Comparison of ENCODE assay signal across 10 cellular contexts in genomic region chrX:121000589-121000988, GRCh38. TPM values are rescaled to one million over a fixed set of nuclear protein-coding genes. Genes with fewer than 3 reads are reported as not detected.
DNase-seq lines count a peak whose midpoint lies in the region; ATAC-seq and TF ChIP-seq lines count a peak whose summit lies in the region.
"Had no signal": no experiment of that assay in that cellular context is flagged by ENCODE, and none has a peak within 500 bp of the region (broad histone marks: within the 10 kb centered on the region; RNA-seq: fewer than 3 reads in every experiment).

No MANE protein-coding gene starts in this region.

- no CpG with 5 or more reads among the region's 4 CpGs for WGBS in mesendoderm (ENCODE audit: extremely low coverage, insufficient coverage, low lambda C conversion rate)

- no peaks in the 10 kb centered on the region for H3K36me3 ChIP-seq in mesendoderm (ENCODE audit: control insufficient read depth, insufficient read depth, low read length)
- H3K36me3 ChIP-seq: neutrophil, SJCRH30 had no signal

- H3K4ac ChIP-seq in mesendoderm (ENCODE audit: low read depth, low read length) = no peak overlapping the region

- H4K8ac ChIP-seq in mesendoderm (ENCODE audit: low read depth, low read length) = no peak overlapping the region

- H2BK120ac ChIP-seq in mesendoderm (ENCODE audit: low read depth, low read length) = no peak overlapping the region

- H4K5ac ChIP-seq in mesendoderm (ENCODE audit: low read length) = no peak overlapping the region

- H3K4me3 ChIP-seq in Jurkat, Clone E6-1 (ENCODE audit: low read length) = no peak overlapping the region
- H3K4me3 ChIP-seq in mesendoderm (ENCODE audit: low read length) = no peak overlapping the region
- H3K4me3 ChIP-seq: SJCRH30 had no signal

- no peaks in the 10 kb centered on the region for H3K79me2 ChIP-seq in mesendoderm (ENCODE audit: control insufficient read depth, insufficient read depth, low read length)

- no peak overlapping the region for H3K27ac ChIP-seq in VCaP
- no peak overlapping the region for H3K27ac ChIP-seq in mesendoderm (ENCODE audit: low read depth, low read length)
- H3K27ac ChIP-seq: neutrophil, SJCRH30 had no signal

- no peaks in the 10 kb centered on the region for H3K79me1 ChIP-seq in mesendoderm (ENCODE audit: low read length)

- H3K4me2 ChIP-seq in mesendoderm (ENCODE audit: low read length) = no peak overlapping the region

- DNase-seq in Jurkat, Clone E6-1 (ENCODE audit: low read depth, low spot score) = peak; percentile 10
- DNase-seq in mesendoderm (peak; percentile 36), retina (no peak), NCI-H2029 treated with DMSO at 0.1 percent for 48 hours (lab: John Stamatoyannopoulos, UW) (no peak)

- no peak overlapping the region for H3K9ac ChIP-seq in mesendoderm (ENCODE audit: low read length)

- no peak overlapping the region for H2BK5ac ChIP-seq in mesendoderm (ENCODE audit: low read length)

- no peak overlapping the region for H3K23ac ChIP-seq in mesendoderm (ENCODE audit: low read length)

- H3K18ac ChIP-seq in mesendoderm (ENCODE audit: low read length) = no peak overlapping the region

- no peak overlapping the region for H3K56ac ChIP-seq in mesendoderm (ENCODE audit: low read length)

- no peak for ATAC-seq in GM18907 (IDR thresholded peaks at IDR 0.05; ENCODE audit: unreplicated experiment)
- no peak for ATAC-seq in HG02852 (IDR thresholded peaks at IDR 0.05; ENCODE audit: unreplicated experiment)

- TF ChIP-seq CTCF in GM12873 (IDR thresholded peaks at IDR 0.05; ENCODE audit: insufficient read depth, low read depth, low read length, missing control alignments) (peak; percentile 36), VCaP (conservative IDR thresholded peaks at IDR 0.05) (peak; percentile 45)

- H3K27me3 ChIP-seq in mesendoderm (ENCODE audit: insufficient read depth, low read length, poor library complexity) = no peaks in the 10 kb centered on the region
- H3K27me3 ChIP-seq: neutrophil, SJCRH30 had no signal

- no peaks in the 10 kb centered on the region for H3K4me1 ChIP-seq in mesendoderm (ENCODE audit: control insufficient read depth, low read depth, low read length)
- H3K4me1 ChIP-seq: SJCRH30 had no signal

- no peak overlapping the region for H2BK15ac ChIP-seq in mesendoderm (replicated peaks; ENCODE audit: low read depth)

- no peak overlapping the region for H2AK5ac ChIP-seq in mesendoderm (ENCODE audit: low read length)

RNA-seq across cellular contexts. Expression of gene CT47A1, which starts 15.0 kb away (rescaled TPM):
- not detected for polyA plus RNA-seq in Jurkat, Clone E6-1 (2012; ENCODE audit: insufficient read depth, insufficient read length)
- not detected for polyA plus RNA-seq in mesendoderm (2013, experiment 1 of 2)
- not detected for polyA plus RNA-seq in mesendoderm (2013, experiment 2 of 2)

RNA-seq across cellular contexts. Expression of gene CT47A2, which starts 19.9 kb away (rescaled TPM):
- polyA plus RNA-seq in Jurkat, Clone E6-1 (2012; ENCODE audit: insufficient read depth, insufficient read length) = not detected
- polyA plus RNA-seq in mesendoderm (2013, experiment 1 of 2) = not detected
- not detected for polyA plus RNA-seq in mesendoderm (2013, experiment 2 of 2)

RNA-seq across cellular contexts. Expression of gene CT47A3, which starts 24.7 kb away (rescaled TPM):
- polyA plus RNA-seq in Jurkat, Clone E6-1 (2012; ENCODE audit: insufficient read depth, insufficient read length) = not detected
- polyA plus RNA-seq in mesendoderm (2013, experiment 1 of 2) = not detected
- not detected for polyA plus RNA-seq in mesendoderm (2013, experiment 2 of 2)

RNA-seq across cellular contexts. Expression of gene CT47A4, which starts 29.6 kb away (rescaled TPM):
- polyA plus RNA-seq in Jurkat, Clone E6-1 (2012; ENCODE audit: insufficient read depth, insufficient read length) = not detected
- polyA plus RNA-seq in mesendoderm (2013, experiment 1 of 2) = not detected
- polyA plus RNA-seq in mesendoderm (2013, experiment 2 of 2) = not detected

RNA-seq across cellular contexts. Expression of gene CT47A5, which starts 34.4 kb away (rescaled TPM):
- not detected for polyA plus RNA-seq in Jurkat, Clone E6-1 (2012; ENCODE audit: insufficient read depth, insufficient read length)
- polyA plus RNA-seq in mesendoderm (2013, experiment 1 of 2) = not detected
- polyA plus RNA-seq in mesendoderm (2013, experiment 2 of 2) = not detected

Comparison
In these comparisons a context has a peak if more than half of its experiments do, and no peak if none do; other contexts are left out.
1. DNase-seq: peak in Jurkat, Clone E6-1 (single experiment) and mesendoderm (single experiment); none in retina (single experiment) and NCI-H2029 treated with DMSO at 0.1 percent for 48 hours (single experiment).